ENCODE assay signal across 11 cellular contexts in the genomic region with DNA sequence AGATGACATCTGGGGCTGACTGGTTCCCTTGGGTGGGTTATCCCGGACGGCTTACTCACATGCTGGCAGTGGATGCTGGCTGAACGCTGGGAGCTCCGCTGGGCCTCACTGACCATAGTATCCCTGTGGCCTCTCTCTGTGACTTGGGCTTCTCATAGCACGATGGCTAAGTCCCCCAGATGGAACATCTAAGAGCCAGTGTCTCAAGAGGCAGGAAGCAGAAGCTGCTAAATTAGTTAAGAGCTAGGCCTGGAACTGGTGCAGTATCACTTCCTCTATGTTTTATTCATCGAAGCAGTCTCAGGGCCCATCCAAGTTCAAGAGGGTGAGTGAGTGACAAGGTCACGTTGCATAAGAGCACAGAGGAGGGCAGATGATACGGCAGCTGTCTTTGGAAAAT.
DNase-seq lines count a peak whose midpoint lies in the region; ATAC-seq and TF ChIP-seq lines count a peak whose summit lies in the region.
"Had no signal": no experiment of that assay in that cellular context is flagged by ENCODE, and none has a peak within 500 bp of the region (broad histone marks: within the 10 kb centered on the region; RNA-seq: fewer than 3 reads in every experiment).

No MANE protein-coding gene starts in this region.

- TF ChIP-seq POLR2A in heart left ventricle (IDR thresholded peaks at IDR 0.05) (no peak), esophagus muscularis mucosa (IDR thresholded peaks at IDR 0.05; ENCODE audit: low read depth) (no peak)

- peak; percentile 91 for ATAC-seq in GM18499 (IDR thresholded peaks at IDR 0.05; ENCODE audit: insufficient read depth, unreplicated experiment)
- peak; percentile 90 for ATAC-seq in GM21529 (IDR thresholded peaks at IDR 0.05; ENCODE audit: unreplicated experiment)
- peak; percentile 96 for ATAC-seq in HG03442 (IDR thresholded peaks at IDR 0.05; ENCODE audit: unreplicated experiment)
- ATAC-seq in heart left ventricle: peak; percentile 50 to 80 (median 79)
- ATAC-seq: T-cell had no signal

- no peak for TF ChIP-seq EP300 in esophagus muscularis mucosa (IDR thresholded peaks at IDR 0.05)

- intact Hi-C loops in heart left ventricle (cut with DNase I) (loop anchor here in 4 of 10 donors (10.0 kb wide), 3 partner anchors 543 to 643 kb away; no protein-coding TSS in a partner anchor), esophagus muscularis mucosa (cut with DNase I) (loop anchor here (10.0 kb wide), 1 partner anchor 543 kb away; no protein-coding TSS in a partner anchor)

- peak overlapping the region in 2 of 12 donors; percentile 24 to 48 for H3K27ac ChIP-seq in heart left ventricle
- H3K27ac ChIP-seq in esophagus muscularis mucosa (replicated peaks in 1 of 4): no peak overlapping the region
- H3K27ac ChIP-seq: adrenal gland, neural progenitor cell had no signal

- DNase-seq in heart left ventricle (peak in 3 of 5 donors; percentile 27 to 54 (median 48)), NCI-H2196 (lab: John Stamatoyannopoulos, UW; ENCODE audit: unreplicated experiment) (no peak), GF-D8 (lab: John Stamatoyannopoulos, UW) (no peak), esophagus muscularis mucosa (ENCODE audit: extremely low spot score) (no peak)
- DNase-seq in activated CD4-positive, alpha-beta T cell treated with anti-CD3 and anti-CD28 coated beads, Interleukin-2, amount 50 U/mL, for 1 hour: no peak

- TF ChIP-seq CTCF in heart left ventricle (IDR thresholded peaks at IDR 0.05) (no peak), esophagus muscularis mucosa (IDR thresholded peaks at IDR 0.05) (no peak)

- H3K27me3 ChIP-seq in heart left ventricle (no peaks in the 10 kb centered on the region), esophagus muscularis mucosa (no peaks in the 10 kb centered on the region)
- H3K27me3 ChIP-seq: adrenal gland, neural progenitor cell had no signal

- H3K4me1 ChIP-seq in heart left ventricle (peaks cover 0 to 16% (median 5%) of the 10 kb centered on the region in 12 donors), esophagus muscularis mucosa (peaks cover 0 to 6% (median 3%) of the 10 kb centered on the region in 4 donors)
- H3K4me1 ChIP-seq: adrenal gland had no signal

- H3K4me3 ChIP-seq in heart left ventricle (no peak overlapping the region), esophagus muscularis mucosa (no peak overlapping the region)
- H3K4me3 ChIP-seq: adrenal gland, neural progenitor cell had no signal

- WGBS in heart left ventricle, 4 donors: 27 to 52% (median 38%) methylated on average over 7 to 8 of the region's 8 CpGs
- 50% methylated on average over 8 of the region's 8 CpGs for WGBS in esophagus muscularis mucosa

- peaks cover 0 to 69% (median 35%) of the 10 kb centered on the region in 9 donors for H3K36me3 ChIP-seq in heart left ventricle
- peaks cover 11 to 39% (median 23%) of the 10 kb centered on the region in 4 donors for H3K36me3 ChIP-seq in esophagus muscularis mucosa
- H3K36me3 ChIP-seq: adrenal gland, neural progenitor cell had no signal

- H3K9me3 ChIP-seq in heart left ventricle: no peaks in the 10 kb centered on the region
- H3K9me3 ChIP-seq in esophagus muscularis mucosa: no peaks in the 10 kb centered on the region
- H3K9me3 ChIP-seq: adrenal gland had no signal

Comparison
In these comparisons a context has a peak if more than half of its experiments do, and no peak if none do; other contexts are left out.
1. DNase-seq: peak in heart left ventricle (3 of 5); none in NCI-H2196 (single experiment), GF-D8 (single experiment), activated CD4-positive, alpha-beta T cell treated with anti-CD3 and anti-CD28 coated beads, Interleukin-2, amount 50 U/mL, for 1 hour (single experiment) and esophagus muscularis mucosa (single experiment).
2. Peak in every context shown above with its lines, with median percentiles within 50 percentile points of each other: ATAC-seq.